16 cellular contexts compared by ENCODE assay signal in genomic region chr4:56650259-56651070, GRCh38. TPM values are rescaled to one million over a fixed set of nuclear protein-coding genes. Genes with fewer than 3 reads are reported as not detected.
A peak's percentile ranks its signal among the peaks of the same experiment; 100 is the strongest.
DNase-seq lines count a peak whose midpoint lies in the region; ATAC-seq and TF ChIP-seq lines count a peak whose summit lies in the region.
"Had no signal": no experiment of that assay in that cellular context is flagged by ENCODE, and none has a peak within 500 bp of the region (broad histone marks: within the 10 kb centered on the region; RNA-seq: fewer than 3 reads in every experiment).

No MANE protein-coding gene starts in this region.

- peaks cover 6% of the 10 kb centered on the region for H3K9me3 ChIP-seq in CD4-positive, alpha-beta T cell (ENCODE audit: control insufficient read depth, low read length)

- H3K27me3 ChIP-seq in CD4-positive, alpha-beta T cell (ENCODE audit: control insufficient read depth, insufficient read depth, low read length) = peaks cover 9% of the 10 kb centered on the region
- H3K27me3 ChIP-seq: ascending aorta had no signal

- intact Hi-C loops in CD4-positive, alpha-beta T cell (cut with DNase I, micrococcal nuclease) = no loop called here

- CTCF ChIA-PET in CD4-positive, alpha-beta T cell (lab: Charles Lee) = interaction anchor here (0.8 kb wide), 1 partner anchor 153 kb away, joined by 3 read pairs; no protein-coding TSS in a partner anchor
- CTCF ChIA-PET in WTC11 (lab: Charles Lee) = interaction anchor here (1.1 to 2.0 kb wide), 7 partner anchors 10 to 186 kb away, joined by 3 to 11 read pairs (median 5); no protein-coding TSS in a partner anchor

- H3K27ac Mint-ChIP-seq in CD4-positive, alpha-beta T cell = peak overlapping the region; percentile 47
- no peak overlapping the region for H3K27ac Mint-ChIP-seq in WTC11
- no peak overlapping the region for H3K27ac Mint-ChIP-seq in nephron progenitor cell

- H3K4me3 Mint-ChIP-seq in CD4-positive, alpha-beta T cell = no peak overlapping the region
- H3K4me3 Mint-ChIP-seq in WTC11 (no peak overlapping the region), nephron progenitor cell (no peak overlapping the region)

- no peak for ATAC-seq in CD4-positive, alpha-beta T cell (ENCODE audit: poor library complexity)
- ATAC-seq in WTC11 = peak; percentile 79

- H3K4me3 ChIP-seq in epithelial cell of esophagus (ENCODE audit: low read length) = no peak overlapping the region
- H3K4me3 ChIP-seq: ascending aorta had no signal

- H3K9me3 Mint-ChIP-seq in CD4-positive, alpha-beta T cell = peaks cover 5% of the 10 kb centered on the region
- peaks cover 16% of the 10 kb centered on the region for H3K9me3 Mint-ChIP-seq in WTC11
- H3K9me3 Mint-ChIP-seq in nephron progenitor cell = peaks cover 14% of the 10 kb centered on the region

- DNase-seq in CD4-positive, alpha-beta T cell = no peak
- DNase-seq in WTC11 (ENCODE audit: low spot score) (no peak), epithelial cell of esophagus (ENCODE audit: low read depth) (no peak), iPS-NIHi11 (ENCODE audit: low spot score) (no peak), HT-29 (ENCODE audit: low spot score) (no peak), nephron progenitor cell (no peak), GM03348 (ENCODE audit: low spot score) (no peak)
- DNase-seq: GDM1; naive thymus-derived CD8-positive, alpha-beta T cell; NCI-H2107; retina; stimulated activated CD4-positive, alpha-beta T cell treated with anti-CD3 and anti-CD28 coated beads, Interleukin-4, amount 100 ng/mL, for 1 hour; stimulated activated naive CD4-positive, alpha-beta T cell treated with Interleukin-2 at 50 U/mL for 16 hours; SW 1271 had no signal

- no peak overlapping the region for H3K27ac ChIP-seq in 22Rv1
- no peak overlapping the region for H3K27ac ChIP-seq in CD4-positive, alpha-beta T cell (ENCODE audit: low read depth, low read length)
- H3K27ac ChIP-seq: ascending aorta had no signal

- no peaks in the 10 kb centered on the region for H3K27me3 Mint-ChIP-seq in CD4-positive, alpha-beta T cell
- H3K27me3 Mint-ChIP-seq in WTC11 (ENCODE audit: low read depth) (peaks cover 71% of the 10 kb centered on the region), nephron progenitor cell (ENCODE audit: low read depth, poor library complexity) (peaks cover 44% of the 10 kb centered on the region)

- peaks cover 55% of the 10 kb centered on the region for H3K4me1 Mint-ChIP-seq in CD4-positive, alpha-beta T cell (ENCODE audit: low read depth)
- H3K4me1 Mint-ChIP-seq in WTC11 (peaks cover 11% of the 10 kb centered on the region), nephron progenitor cell (peaks cover 19% of the 10 kb centered on the region)

- TF ChIP-seq CTCF in 22Rv1 (IDR thresholded peaks at IDR 0.05) (0 out of 2 replicates have a peak, but pooled peaks have one; percentile 5), WTC11 (IDR thresholded peaks at IDR 0.05) (no peak), epithelial cell of esophagus (IDR thresholded peaks at IDR 0.05; ENCODE audit: insufficient read depth, low read depth, low read length, missing control alignments) (peak; percentile 9), nephron progenitor cell (IDR thresholded peaks at IDR 0.05) (no peak)
- no peak for TF ChIP-seq CTCF in CD4-positive, alpha-beta T cell (IDR thresholded peaks at IDR 0.05)

- POLR2A ChIA-PET in CD4-positive, alpha-beta T cell (lab: Charles Lee) = interaction anchor here (1.1 kb wide), 1 partner anchor 18 kb away, joined by 5 read pairs; no protein-coding TSS in a partner anchor
- POLR2A ChIA-PET in WTC11 (lab: Charles Lee) = interaction anchor here (0.6 kb wide), 1 partner anchor 46 kb away, joined by 3 read pairs; no protein-coding TSS in a partner anchor

- H3K36me3 Mint-ChIP-seq in CD4-positive, alpha-beta T cell (ENCODE audit: low read depth) = no peaks in the 10 kb centered on the region
- H3K36me3 Mint-ChIP-seq in WTC11 (peaks cover 4% of the 10 kb centered on the region; the same call in 1 of the 2 replicates), nephron progenitor cell (ENCODE audit: low read depth) (no peaks in the 10 kb centered on the region)

TF ChIP-seq in WTC11, 78 proteins besides CTCF, POLR2A, EP300 and RAD21:
- TF ChIP-seq FOXJ3 (CRISPR knock-in tag; IDR thresholded peaks at IDR 0.05; ENCODE audit: borderline replicate concordance) = no peak
- TF ChIP-seq TCF7 (CRISPR knock-in tag; IDR thresholded peaks at IDR 0.05; ENCODE audit: low read depth) = no peak
- no peak for TF ChIP-seq ZNF423 (CRISPR knock-in tag; IDR thresholded peaks at IDR 0.05)
- no peak for TF ChIP-seq SP1 (CRISPR knock-in tag; conservative IDR thresholded peaks at IDR 0.05)
- TF ChIP-seq SOX15 (CRISPR knock-in tag; IDR thresholded peaks at IDR 0.05) = no peak
- TF ChIP-seq CBFB (CRISPR knock-in tag; IDR thresholded peaks at IDR 0.05; ENCODE audit: low read depth) = no peak
- TF ChIP-seq RELA (CRISPR knock-in tag; IDR thresholded peaks at IDR 0.05; ENCODE audit: borderline replicate concordance) = no peak
- TF ChIP-seq ZNF396 (CRISPR knock-in tag; IDR thresholded peaks at IDR 0.05; ENCODE audit: borderline replicate concordance) = no peak
- no peak for TF ChIP-seq ZNF317 (CRISPR knock-in tag; IDR thresholded peaks at IDR 0.05; ENCODE audit: borderline replicate concordance, low read depth)
- TF ChIP-seq ZNF138 (CRISPR knock-in tag; conservative IDR thresholded peaks at IDR 0.05) = no peak
- no peak for TF ChIP-seq IRF2 (CRISPR knock-in tag; IDR thresholded peaks at IDR 0.05; ENCODE audit: borderline replicate concordance, low read depth)

RNA-seq across cellular contexts. Expression of gene HOPX, which starts 30.6 kb away (rescaled TPM):
- total RNA-seq in CD4-positive, alpha-beta T cell = 1 to 10 TPM; 4.3 to 5.9 TPM
- 0.26 to 0.87 TPM (median 0.27 TPM) in 3 replicates for total RNA-seq in WTC11 (2021)
- 3.0 TPM in 2 replicates for total RNA-seq in HT-29 (2014; rRNA removed; shearing (Covaris generic))

Comparison
In these comparisons a context has a peak if more than half of its experiments do, and no peak if none do; other contexts are left out.
1. CTCF ChIP-seq: peak in 22Rv1 (single experiment) and epithelial cell of esophagus (single experiment); none in CD4-positive, alpha-beta T cell (single experiment), WTC11 (single experiment) and nephron progenitor cell (single experiment).